ENCODE assay signal across 8 cellular contexts in genomic region chr17:43778337-43779144, GRCh38. TPM values are rescaled to one million over a fixed set of nuclear protein-coding genes. Genes with fewer than 3 reads are reported as not detected.
DNase-seq lines count a peak whose midpoint lies in the region; ATAC-seq and TF ChIP-seq lines count a peak whose summit lies in the region.

TSS of gene DUSP3 (minus strand) at chr17:43778977. CDS start at chr17:43778924, 53 bp downstream.

- CTCF ChIA-PET in activated CD8-positive, alpha-beta memory T cell treated with anti-CD3 and anti-CD28 coated beads for 36 hours (lab: Charles Lee) = interaction anchor here (1.0 to 2.2 kb wide), 5 partner anchors 12 to 102 kb away, joined by 3 to 7 read pairs (median 3); no protein-coding TSS in a partner anchor

- no peaks in the 10 kb centered on the region for H3K27me3 ChIP-seq in lower lobe of right lung (ENCODE audit: low read depth)

- H3K9me3 ChIP-seq in lower lobe of right lung = no peaks in the 10 kb centered on the region

- peak within 1 kb of the TSS; percentile 95 for H3K4me3 ChIP-seq in lower lobe of right lung

- in situ Hi-C loops in GM18951 (cut with MboI; ENCODE audit: low sequenced_read_pairs, unreplicated experiment) = no loop called here

- POLR2A ChIA-PET in activated CD8-positive, alpha-beta memory T cell treated with anti-CD3 and anti-CD28 coated beads for 36 hours (lab: Charles Lee) = interaction anchor here (0.5 kb wide), 1 partner anchor 92 kb away, joined by 6 read pairs; no protein-coding TSS in a partner anchor

- peaks cover 45% of the 10 kb centered on the region for H3K4me1 ChIP-seq in lower lobe of right lung

- DNase-seq in AG08396 (ENCODE audit: low spot score) (peak; percentile 96), NCI-H69 (lab: John Stamatoyannopoulos, UW) (peak; percentile 80), lower lobe of right lung (peak; percentile 98)
- peak; percentile 57 for DNase-seq in effector CD8-positive, alpha-beta T cell (lab: John Stamatoyannopoulos, UW)
- DNase-seq in stimulated activated CD4-positive, alpha-beta T cell treated with anti-CD3 and anti-CD28 coated beads, Interleukin-4, amount 100 ng/mL, for 4 hours = peak; percentile 66 to 71

- intact Hi-C loops in lower lobe of right lung (cut with DNase I) = no loop called here

- peaks cover 32% of the 10 kb centered on the region for H3K36me3 ChIP-seq in lower lobe of right lung

- peak; percentile 69 for TF ChIP-seq POLR2A in GM18951 (IDR thresholded peaks at IDR 0.05; ENCODE audit: extremely low read depth, insufficient read depth, insufficient read length)

- no peak for TF ChIP-seq CTCF in lower lobe of right lung (IDR thresholded peaks at IDR 0.05)

- H3K27ac ChIP-seq in lower lobe of right lung = peak within 1 kb of the TSS; percentile 100

- peak; percentile 88 for ATAC-seq in HG03354 (IDR thresholded peaks at IDR 0.05; ENCODE audit: poor library complexity, severe bottlenecking, unreplicated experiment)
- peak; percentile 96 for ATAC-seq in lower lobe of right lung

RNA-seq across cellular contexts. Expression of gene DUSP3, which starts in this region (rescaled TPM):
- 10 to 100 TPM; 19.6 to 20.3 TPM for total RNA-seq in activated CD8-positive, alpha-beta memory T cell treated with anti-CD3 and anti-CD28 coated beads for 36 hours
- 92.9 TPM for total RNA-seq in lower lobe of right lung

Comparison
In these comparisons a context has a peak if more than half of its experiments do, and no peak if none do; other contexts are left out.
1. Peak in every context shown above with its lines: DNase-seq, ATAC-seq, H3K4me3 ChIP-seq and H3K27ac ChIP-seq.